8 cellular contexts compared by ENCODE assay signal in genomic region chr17:8175795-8176196, GRCh38. TPM values are rescaled to one million over a fixed set of nuclear protein-coding genes. Genes with fewer than 3 reads are reported as not detected.
DNase-seq lines count a peak whose midpoint lies in the region; ATAC-seq and TF ChIP-seq lines count a peak whose summit lies in the region.

No MANE protein-coding gene starts in this region.

- H3K9ac ChIP-seq in smooth muscle cell (ENCODE audit: low read depth) = peak overlapping the region; percentile 84

- peaks cover 0 to 7% (median 0%) of the 10 kb centered on the region in 3 donors for H3K36me3 Mint-ChIP-seq in CD8-positive, alpha-beta memory T cell
- H3K36me3 Mint-ChIP-seq in activated T-helper 1 cell treated with anti-CD3 and anti-CD28 coated beads, Interleukin-12 subunit alpha, Interleukin-12 subunit beta, Interleukin-2, Interleukin-4 antibody, amounts not matched to agents 30 ng/mL and 10 ng/mL and 1 ng/mL, durations not matched to agents 14 hours and 24 hours and 36 hours (ENCODE audit: low read depth) = no peaks in the 10 kb centered on the region

- H3K4me1 ChIP-seq in CD8-positive, alpha-beta memory T cell (ENCODE audit: insufficient read depth, low read length) = peaks cover 44% of the 10 kb centered on the region
- peaks cover 6% of the 10 kb centered on the region for H3K4me1 ChIP-seq in right cardiac atrium (ENCODE audit: control insufficient read depth, insufficient read depth, low read length)
- peaks cover 16% of the 10 kb centered on the region for H3K4me1 ChIP-seq in smooth muscle cell (ENCODE audit: low read depth)

- H3K4me3 Mint-ChIP-seq in CD8-positive, alpha-beta memory T cell = peak overlapping the region; percentile 89 to 96 (median 93)
- peak overlapping the region; percentile 94 for H3K4me3 Mint-ChIP-seq in activated T-helper 1 cell treated with anti-CD3 and anti-CD28 coated beads, Interleukin-12 subunit alpha, Interleukin-12 subunit beta, Interleukin-2, Interleukin-4 antibody, amounts not matched to agents 30 ng/mL and 10 ng/mL and 1 ng/mL, durations not matched to agents 14 hours and 24 hours and 36 hours

- peak overlapping the region; percentile 89 for H2AFZ ChIP-seq in smooth muscle cell (ENCODE audit: low read depth)

- peak overlapping the region; percentile 92 for H3K4me2 ChIP-seq in smooth muscle cell

- H3K27me3 ChIP-seq in CD8-positive, alpha-beta memory T cell (ENCODE audit: insufficient read depth, low read length, poor library complexity, severe bottlenecking) = no peaks in the 10 kb centered on the region
- H3K27me3 ChIP-seq in right cardiac atrium (ENCODE audit: control insufficient read depth, insufficient read depth) (no peaks in the 10 kb centered on the region), smooth muscle cell (ENCODE audit: low read depth) (no peaks in the 10 kb centered on the region)

- H3K4me3 ChIP-seq in CD8-positive, alpha-beta memory T cell (ENCODE audit: low read length) = peak overlapping the region; percentile 76
- H3K4me3 ChIP-seq in right cardiac atrium (ENCODE audit: low read length) (peak overlapping the region; percentile 74), smooth muscle cell (peak overlapping the region; percentile 61)

- H3K9me3 Mint-ChIP-seq in CD8-positive, alpha-beta memory T cell = no peaks in the 10 kb centered on the region
- H3K9me3 Mint-ChIP-seq in activated T-helper 1 cell treated with anti-CD3 and anti-CD28 coated beads, Interleukin-12 subunit alpha, Interleukin-12 subunit beta, Interleukin-2, Interleukin-4 antibody, amounts not matched to agents 30 ng/mL and 10 ng/mL and 1 ng/mL, durations not matched to agents 14 hours and 24 hours and 36 hours = no peaks in the 10 kb centered on the region

- peaks cover 38 to 52% (median 51%) of the 10 kb centered on the region in 3 donors for H3K4me1 Mint-ChIP-seq in CD8-positive, alpha-beta memory T cell
- H3K4me1 Mint-ChIP-seq in activated T-helper 1 cell treated with anti-CD3 and anti-CD28 coated beads, Interleukin-12 subunit alpha, Interleukin-12 subunit beta, Interleukin-2, Interleukin-4 antibody, amounts not matched to agents 30 ng/mL and 10 ng/mL and 1 ng/mL, durations not matched to agents 14 hours and 24 hours and 36 hours (ENCODE audit: low read depth) = peaks cover 40% of the 10 kb centered on the region

- ATAC-seq in HG02642 (IDR thresholded peaks at IDR 0.05; ENCODE audit: poor library complexity, unreplicated experiment) (peak; percentile 3), right cardiac atrium (peak; percentile 13 to 27), GM21786 (IDR thresholded peaks at IDR 0.05; ENCODE audit: unreplicated experiment) (no peak)

- H3K79me2 ChIP-seq in smooth muscle cell (ENCODE audit: low read depth) = no peaks in the 10 kb centered on the region

- H4K20me1 ChIP-seq in smooth muscle cell (ENCODE audit: low read depth) = no peaks in the 10 kb centered on the region

- no peak for DNase-seq in CD8-positive, alpha-beta memory T cell
- no peak for DNase-seq in activated T-helper 1 cell treated with anti-CD3 and anti-CD28 coated beads, Interleukin-12 subunit alpha, Interleukin-12 subunit beta, Interleukin-2, Interleukin-4 antibody, amounts not matched to agents 30 ng/mL and 10 ng/mL and 1 ng/mL, durations not matched to agents 14 hours and 24 hours and 36 hours (ENCODE audit: low spot score)
- DNase-seq in right cardiac atrium = no peak
- DNase-seq in smooth muscle cell (lab: John Stamatoyannopoulos, UW; ENCODE audit: unreplicated experiment) = no peak
- DNase-seq in retina = no peak
- DNase-seq in NCI-H345 treated with DMSO at 0.1 percent for 48 hours (lab: John Stamatoyannopoulos, UW; ENCODE audit: unreplicated experiment) = no peak

- CTCF ChIA-PET in CD8-positive, alpha-beta memory T cell (lab: Charles Lee) = interaction anchor here (0.7 to 1.7 kb wide), 4 partner anchors 10 to 17 kb away, joined by 3 to 8 read pairs (median 4); no protein-coding TSS in a partner anchor

- peak overlapping the region; percentile 92 to 100 (median 96) for H3K27ac Mint-ChIP-seq in CD8-positive, alpha-beta memory T cell
- H3K27ac Mint-ChIP-seq in activated T-helper 1 cell treated with anti-CD3 and anti-CD28 coated beads, Interleukin-12 subunit alpha, Interleukin-12 subunit beta, Interleukin-2, Interleukin-4 antibody, amounts not matched to agents 30 ng/mL and 10 ng/mL and 1 ng/mL, durations not matched to agents 14 hours and 24 hours and 36 hours = peak overlapping the region; percentile 96

- intact Hi-C loops in activated T-helper 1 cell treated with anti-CD3 and anti-CD28 coated beads, Interleukin-12 subunit alpha, Interleukin-12 subunit beta, Interleukin-2, Interleukin-4 antibody, amounts not matched to agents 30 ng/mL and 10 ng/mL and 1 ng/mL, durations not matched to agents 14 hours and 24 hours and 36 hours (cut with micrococcal nuclease) = no loop called here
- intact Hi-C loops in right cardiac atrium (cut with DNase I) = loop anchor here in 1 of 4 donors (10.0 kb wide), 1 partner anchor 51 kb away; the partner anchor contains the start of gene HES7

- POLR2A ChIA-PET in CD8-positive, alpha-beta memory T cell (lab: Charles Lee) = interaction anchor here (0.6 to 1.7 kb wide), 4 partner anchors 12 to 25 kb away, joined by 3 to 8 read pairs (median 3); partner anchors contain the start of gene BORCS6

- no peaks in the 10 kb centered on the region for H3F3A ChIP-seq in smooth muscle cell (ENCODE audit: low read depth)

- no peaks in the 10 kb centered on the region for H3K9me3 ChIP-seq in CD8-positive, alpha-beta memory T cell (ENCODE audit: low read length)
- H3K9me3 ChIP-seq in right cardiac atrium (ENCODE audit: control insufficient read depth, low read length) = no peaks in the 10 kb centered on the region
- no peaks in the 10 kb centered on the region for H3K9me3 ChIP-seq in smooth muscle cell (replicated peaks; ENCODE audit: low read depth)

- WGBS in right cardiac atrium = 9% methylated on average over 11 of the region's 11 CpGs
- WGBS in smooth muscle cell (ENCODE audit: low lambda C conversion rate) = 12% methylated on average over 11 of the region's 11 CpGs

- H3K36me3 ChIP-seq in CD8-positive, alpha-beta memory T cell (ENCODE audit: insufficient read depth, low read length) = no peaks in the 10 kb centered on the region
- no peaks in the 10 kb centered on the region for H3K36me3 ChIP-seq in smooth muscle cell (ENCODE audit: low read depth)

- H3K27ac ChIP-seq in CD8-positive, alpha-beta memory T cell (ENCODE audit: low read depth, low read length) = peak overlapping the region; percentile 81
- H3K27ac ChIP-seq in right cardiac atrium (ENCODE audit: low read length) (peak overlapping the region; percentile 70), smooth muscle cell (ENCODE audit: low read depth) (peak overlapping the region; percentile 68)

- no peak for TF ChIP-seq CTCF in smooth muscle cell (IDR thresholded peaks at IDR 0.05; ENCODE audit: borderline replicate concordance, insufficient read depth, poor library complexity, severe bottlenecking)

- H3K27me3 Mint-ChIP-seq in CD8-positive, alpha-beta memory T cell = peaks cover 0 to 3% of the 10 kb centered on the region in 2 donors
- H3K27me3 Mint-ChIP-seq in activated T-helper 1 cell treated with anti-CD3 and anti-CD28 coated beads, Interleukin-12 subunit alpha, Interleukin-12 subunit beta, Interleukin-2, Interleukin-4 antibody, amounts not matched to agents 30 ng/mL and 10 ng/mL and 1 ng/mL, durations not matched to agents 14 hours and 24 hours and 36 hours (ENCODE audit: insufficient read depth) = no peaks in the 10 kb centered on the region

RNA-seq across cellular contexts. Expression of gene TMEM107, which starts 0.4 kb away (rescaled TPM):
- total RNA-seq in CD8-positive, alpha-beta memory T cell = 10 to 100 TPM; 21.3 to 22.4 TPM
- 50.7 TPM for polyA plus RNA-seq in CD8-positive, alpha-beta memory T cell
- 19.3 and 20.8 TPM in 2 replicates for total RNA-seq in activated T-helper 1 cell treated with anti-CD3 and anti-CD28 coated beads, Interleukin-12 subunit alpha, Interleukin-12 subunit beta, Interleukin-2, Interleukin-4 antibody, amounts not matched to agents 30 ng/mL and 10 ng/mL and 1 ng/mL, durations not matched to agents 14 hours and 24 hours and 36 hours
- total RNA-seq in right cardiac atrium (10 to 100 TPM in 2 of 4 donors, 1 to 10 TPM in 2; 7.1 to 11.4 (median 9.2) TPM), smooth muscle cell (66.7 and 88.4 TPM in 2 replicates)
- polyA plus RNA-seq in right cardiac atrium (7.2 TPM), smooth muscle cell (36.0 and 36.5 TPM in 2 replicates)

RNA-seq across cellular contexts. Expression of gene VAMP2, which starts 13.0 kb away (rescaled TPM):
- 10 to 100 TPM; 38.3 to 41.0 TPM for total RNA-seq in CD8-positive, alpha-beta memory T cell
- 98.3 TPM for polyA plus RNA-seq in CD8-positive, alpha-beta memory T cell
- 54.7 and 55.9 TPM in 2 replicates for total RNA-seq in activated T-helper 1 cell treated with anti-CD3 and anti-CD28 coated beads, Interleukin-12 subunit alpha, Interleukin-12 subunit beta, Interleukin-2, Interleukin-4 antibody, amounts not matched to agents 30 ng/mL and 10 ng/mL and 1 ng/mL, durations not matched to agents 14 hours and 24 hours and 36 hours
- 10 to 100 TPM; 68.7 to 74.9 (median 71.8) TPM for total RNA-seq in right cardiac atrium
- polyA plus RNA-seq in right cardiac atrium = 50.2 TPM
- total RNA-seq in smooth muscle cell = 5.7 and 8.1 TPM in 2 replicates
- polyA plus RNA-seq in smooth muscle cell = 20.1 and 28.9 TPM in 2 replicates

RNA-seq across cellular contexts. Expression of gene BORCS6, which starts 14.2 kb away (rescaled TPM):
- 1 to 10 TPM; 8.1 to 8.8 TPM for total RNA-seq in CD8-positive, alpha-beta memory T cell
- 30.0 TPM for polyA plus RNA-seq in CD8-positive, alpha-beta memory T cell
- 6.3 and 6.7 TPM in 2 replicates for total RNA-seq in activated T-helper 1 cell treated with anti-CD3 and anti-CD28 coated beads, Interleukin-12 subunit alpha, Interleukin-12 subunit beta, Interleukin-2, Interleukin-4 antibody, amounts not matched to agents 30 ng/mL and 10 ng/mL and 1 ng/mL, durations not matched to agents 14 hours and 24 hours and 36 hours
- total RNA-seq in right cardiac atrium (1 to 10 TPM; 7.0 to 9.9 (median 9.6) TPM), smooth muscle cell (1.8 and 6.3 TPM in 2 replicates)
- polyA plus RNA-seq in right cardiac atrium (7.3 TPM), smooth muscle cell (3.2 and 3.9 TPM in 2 replicates)

RNA-seq across cellular contexts. Expression of gene PER1, which starts 23.6 kb away (rescaled TPM):
- total RNA-seq in CD8-positive, alpha-beta memory T cell = 10 to 100 TPM; 26.5 to 35.8 TPM
- 12.1 TPM for polyA plus RNA-seq in CD8-positive, alpha-beta memory T cell
- total RNA-seq in activated T-helper 1 cell treated with anti-CD3 and anti-CD28 coated beads, Interleukin-12 subunit alpha, Interleukin-12 subunit beta, Interleukin-2, Interleukin-4 antibody, amounts not matched to agents 30 ng/mL and 10 ng/mL and 1 ng/mL, durations not matched to agents 14 hours and 24 hours and 36 hours = 36.9 and 37.4 TPM in 2 replicates
- total RNA-seq in right cardiac atrium (100 to 1,000 TPM in 3 of 4 donors, 10 to 100 TPM in 1; 96.2 to 150 (median 124) TPM), smooth muscle cell (25.8 and 29.0 TPM in 2 replicates)
- polyA plus RNA-seq in right cardiac atrium (110 TPM), smooth muscle cell (55.2 and 85.9 TPM in 2 replicates)

RNA-seq across cellular contexts. Expression of gene AURKB, which starts 34.6 kb away (rescaled TPM):
- 10 to 100 TPM; 88.1 to 94.4 TPM for total RNA-seq in CD8-positive, alpha-beta memory T cell
- 0.63 TPM for polyA plus RNA-seq in CD8-positive, alpha-beta memory T cell
- total RNA-seq in activated T-helper 1 cell treated with anti-CD3 and anti-CD28 coated beads, Interleukin-12 subunit alpha, Interleukin-12 subunit beta, Interleukin-2, Interleukin-4 antibody, amounts not matched to agents 30 ng/mL and 10 ng/mL and 1 ng/mL, durations not matched to agents 14 hours and 24 hours and 36 hours = 82.2 and 88.7 TPM in 2 replicates
- 1 to 10 TPM in 2 of 4 donors, not detected in 2; 1.1 to 1.3 TPM for total RNA-seq in right cardiac atrium
- 0.45 TPM for polyA plus RNA-seq in right cardiac atrium
- total RNA-seq in smooth muscle cell = 10.5 and 16.6 TPM in 2 replicates
- polyA plus RNA-seq in smooth muscle cell = 31.7 and 33.5 TPM in 2 replicates
